In the genomic region with DNA sequence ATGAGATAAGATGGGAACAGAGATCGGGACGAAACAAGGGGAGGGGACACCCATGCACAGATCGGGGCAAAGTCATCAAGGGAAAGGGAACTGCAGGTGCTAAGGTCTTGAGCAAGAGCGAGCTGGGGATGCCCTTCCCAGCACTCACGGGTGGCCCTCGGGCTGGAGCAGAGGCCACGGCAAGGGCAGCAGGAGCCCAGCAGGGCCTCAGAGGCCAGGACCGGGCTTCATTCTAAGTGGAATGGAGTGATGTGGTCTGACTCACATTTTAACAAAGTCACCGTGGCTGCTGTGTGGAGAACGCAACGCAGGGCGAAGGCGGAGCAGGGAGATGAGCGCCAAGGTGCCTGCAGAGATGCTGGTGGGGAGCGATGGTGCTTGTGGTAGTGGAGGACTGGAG, we compare ENCODE assay signal across 1 cellular context.
A peak's percentile ranks its signal among the peaks of the same experiment; 100 is the strongest.
TF ChIP-seq lines count a peak whose summit lies in the region.

No MANE protein-coding gene starts in this region.

TF ChIP-seq in HepG2, 621 proteins besides CTCF, POLR2A, EP300 and RAD21:
- TF ChIP-seq, protein P1, sequence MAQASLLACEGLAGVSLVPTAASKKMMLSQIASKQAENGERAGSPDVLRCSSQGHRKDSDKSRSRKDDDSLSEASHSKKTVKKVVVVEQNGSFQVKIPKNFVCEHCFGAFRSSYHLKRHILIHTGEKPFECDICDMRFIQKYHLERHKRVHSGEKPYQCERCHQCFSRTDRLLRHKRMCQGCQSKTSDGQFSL (CRISPR knock-in tag; IDR thresholded peaks at IDR 0.05) = no peak
- TF ChIP-seq CEBPG (CRISPR knock-in tag; IDR thresholded peaks at IDR 0.05) = peak; percentile 34; the same call in 1 of the 2 replicates
